Comparison of ENCODE assay signal across 1 cellular context in genomic region chr10:78972160-78972946, GRCh38.
TF ChIP-seq lines count a peak whose summit lies in the region.

No MANE protein-coding gene starts in this region.

TF ChIP-seq in HepG2, 621 proteins besides CTCF, POLR2A, EP300 and RAD21 (continued from another document and continues in another):
- no peak; the same call in 1 of the 2 replicates for TF ChIP-seq ZHX2 (IDR thresholded peaks at IDR 0.05; ENCODE audit: low read depth)
- TF ChIP-seq ZHX2 (CRISPR knock-in tag; IDR thresholded peaks at IDR 0.05; ENCODE audit: borderline replicate concordance) = no peak
- no peak for TF ChIP-seq ZNF33A (CRISPR knock-in tag; IDR thresholded peaks at IDR 0.05; ENCODE audit: borderline replicate concordance)
- peak; percentile 67 for TF ChIP-seq FOXA3 (CRISPR knock-in tag; IDR thresholded peaks at IDR 0.05)
- no peak for TF ChIP-seq ARNT (IDR thresholded peaks at IDR 0.05)
- no peak; the same call in 1 of the 2 replicates for TF ChIP-seq ZNF20 (CRISPR knock-in tag; IDR thresholded peaks at IDR 0.05)
- no peak for TF ChIP-seq ZMAT3 (CRISPR knock-in tag; conservative IDR thresholded peaks at IDR 0.05)
- TF ChIP-seq ATM (IDR thresholded peaks at IDR 0.05; ENCODE audit: borderline replicate concordance) = no peak
- no peak for TF ChIP-seq ZSCAN20 (CRISPR knock-in tag; IDR thresholded peaks at IDR 0.05; ENCODE audit: borderline replicate concordance)
- TF ChIP-seq SYNCRIP (IDR thresholded peaks at IDR 0.05; ENCODE audit: insufficient read depth, low read depth, low read length) = no peak
- no peak for TF ChIP-seq NR1H2 (CRISPR knock-in tag; IDR thresholded peaks at IDR 0.05; ENCODE audit: borderline replicate concordance, low read depth)
- TF ChIP-seq KDM4B (CRISPR knock-in tag; IDR thresholded peaks at IDR 0.05) = no peak
- TF ChIP-seq ZNF83 (CRISPR knock-in tag; IDR thresholded peaks at IDR 0.05; ENCODE audit: borderline replicate concordance) = no peak
- no peak for TF ChIP-seq XBP1 (CRISPR knock-in tag; IDR thresholded peaks at IDR 0.05)
- TF ChIP-seq IKZF4 (CRISPR knock-in tag; IDR thresholded peaks at IDR 0.05; ENCODE audit: borderline replicate concordance, low read depth, not compliant biosample characterization) = no peak
- TF ChIP-seq JUN (CRISPR knock-in tag; IDR thresholded peaks at IDR 0.05) = no peak
- 0 out of 2 replicates have a peak, but pooled peaks have one; percentile 26 for TF ChIP-seq HNF1A (IDR thresholded peaks at IDR 0.05; ENCODE audit: low read depth)
- TF ChIP-seq HNF1A (CRISPR knock-in tag; IDR thresholded peaks at IDR 0.05; ENCODE audit: borderline replicate concordance) = no peak
- peak; percentile 78 for TF ChIP-seq ZFY (CRISPR knock-in tag; IDR thresholded peaks at IDR 0.05)
- 0 out of 2 replicates have a peak, but pooled peaks have one; percentile 68 for TF ChIP-seq ZBTB26 (CRISPR knock-in tag; IDR thresholded peaks at IDR 0.05; ENCODE audit: borderline replicate concordance)
- TF ChIP-seq ZBTB4 (CRISPR knock-in tag; IDR thresholded peaks at IDR 0.05; ENCODE audit: borderline replicate concordance) = no peak; the same call in 1 of the 2 replicates
- TF ChIP-seq ZNF891 (CRISPR knock-in tag; IDR thresholded peaks at IDR 0.05) = peak; percentile 64
- TF ChIP-seq ZNF558 (CRISPR knock-in tag; IDR thresholded peaks at IDR 0.05; ENCODE audit: borderline replicate concordance) = no peak
- TF ChIP-seq POLR2AphosphoS2 (IDR thresholded peaks at IDR 0.05; ENCODE audit: low read depth, low read length) = no peak
- no peak for TF ChIP-seq GRHL1 (CRISPR knock-in tag; conservative IDR thresholded peaks at IDR 0.05)
- TF ChIP-seq ZNF678 (CRISPR knock-in tag; IDR thresholded peaks at IDR 0.05) = no peak
- TF ChIP-seq MAFK (conservative IDR thresholded peaks at IDR 0.05 in 1 of 2, IDR thresholded peaks at IDR 0.05 in 1 of 2; ENCODE audit: low read length in 2 of 2) = peak; percentile 75 to 94
- no peak for TF ChIP-seq TRAFD1 (CRISPR knock-in tag; IDR thresholded peaks at IDR 0.05; ENCODE audit: borderline replicate concordance)
- no peak for TF ChIP-seq KAT2B (IDR thresholded peaks at IDR 0.05; ENCODE audit: borderline replicate concordance, low read depth, low read length)
- peak; percentile 66 for TF ChIP-seq CBFB (CRISPR knock-in tag; IDR thresholded peaks at IDR 0.05)
- peak; percentile 52 for TF ChIP-seq RBM22 (optimal IDR thresholded peaks at IDR 0.05; ENCODE audit: low read length)
- TF ChIP-seq ZNF687 (CRISPR knock-in tag; IDR thresholded peaks at IDR 0.05) = peak; percentile 93
- no peak for TF ChIP-seq CCDC6 (CRISPR knock-in tag; IDR thresholded peaks at IDR 0.05)
- TF ChIP-seq ZNF572 (CRISPR knock-in tag; IDR thresholded peaks at IDR 0.05) = 0 out of 2 replicates have a peak, but pooled peaks have one; percentile 7
- TF ChIP-seq EED (CRISPR knock-in tag; IDR thresholded peaks at IDR 0.05) = 0 out of 2 replicates have a peak, but pooled peaks have one; percentile 53
- no peak for TF ChIP-seq ZNF10 (CRISPR knock-in tag; IDR thresholded peaks at IDR 0.05; ENCODE audit: borderline replicate concordance, low read depth)
- TF ChIP-seq MTF1 (CRISPR knock-in tag; IDR thresholded peaks at IDR 0.05) = no peak
